8 cellular contexts compared by ENCODE assay signal in the genomic region with DNA sequence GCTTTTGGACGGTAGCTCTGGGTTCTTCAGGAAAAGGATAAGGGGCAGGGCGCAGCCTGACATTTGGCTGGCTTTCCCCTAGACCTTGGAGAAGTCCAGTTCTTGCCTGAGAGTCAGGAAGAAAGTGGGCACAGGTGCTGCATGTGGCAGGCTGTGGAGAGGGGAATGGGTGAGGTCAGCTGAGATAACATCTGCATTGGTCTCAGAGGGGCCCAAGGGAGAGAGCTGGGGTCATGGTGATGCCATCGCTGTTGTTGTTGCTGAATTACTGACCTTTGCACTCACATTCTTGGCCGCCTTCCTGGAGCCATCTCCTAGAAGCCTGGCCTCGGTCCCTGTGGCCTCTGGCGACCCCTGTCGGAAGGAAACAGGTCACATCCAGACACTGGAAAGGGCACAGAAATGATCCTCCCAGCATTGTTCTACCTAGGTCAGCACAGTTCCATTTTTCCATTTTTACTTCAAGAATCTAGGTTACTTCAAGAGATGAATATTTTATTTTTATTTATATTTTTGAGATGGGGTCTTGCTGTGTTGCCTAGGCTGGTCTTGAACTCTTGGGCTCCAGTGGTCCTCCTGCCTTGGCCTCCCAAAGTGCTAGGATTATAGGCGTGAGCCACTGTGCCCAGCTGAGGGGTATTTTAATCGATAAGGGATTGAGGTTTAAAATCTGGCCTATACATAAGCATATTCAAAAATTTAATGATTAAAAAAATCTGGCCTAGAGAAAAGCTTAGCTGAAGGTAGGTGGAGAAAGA. TPM values are rescaled to one million over a fixed set of nuclear protein-coding genes. Genes with fewer than 3 reads are reported as not detected.
A peak's percentile ranks its signal among the peaks of the same experiment; 100 is the strongest.
DNase-seq lines count a peak whose midpoint lies in the region; ATAC-seq, FAIRE-seq and TF ChIP-seq lines count a peak whose summit lies in the region.

No MANE protein-coding gene starts in this region.

- ATAC-seq in HG02759 (IDR thresholded peaks at IDR 0.05; ENCODE audit: unreplicated experiment): peak; percentile 63
- peak; percentile 88 for ATAC-seq in Right ventricle myocardium inferior
- peak; percentile 87 to 95 (median 94) for ATAC-seq in pancreas
- ATAC-seq in GM21447 (IDR thresholded peaks at IDR 0.05; ENCODE audit: unreplicated experiment): no peak
- ATAC-seq in HG03280 (IDR thresholded peaks at IDR 0.05; ENCODE audit: unreplicated experiment): no peak

- H3K4me1 ChIP-seq in BLaER1: peaks cover 5% of the 10 kb centered on the region; the same call in 1 of the 2 replicates
- peaks cover 0 to 8% (median 5%) of the 10 kb centered on the region in 3 donors for H3K4me1 ChIP-seq in pancreas

- H4K20me1 ChIP-seq in BLaER1: no peaks in the 10 kb centered on the region

- peak overlapping the region; percentile 25; the same call in 1 of the 2 replicates for H3K4me2 ChIP-seq in BLaER1

- H3K27me3 ChIP-seq in BLaER1: no peaks in the 10 kb centered on the region
- H3K27me3 ChIP-seq in pancreas: no peaks in the 10 kb centered on the region

- no peak overlapping the region for H3K4me3 ChIP-seq in BLaER1
- no peak overlapping the region for H3K4me3 ChIP-seq in pancreas

- H3K36me3 ChIP-seq in BLaER1 (no peaks in the 10 kb centered on the region), pancreas (no peaks in the 10 kb centered on the region)

- TF ChIP-seq CTCF in pancreas (IDR thresholded peaks at IDR 0.05): peak; percentile 62 to 76 (median 71)

- 23 to 29% methylated on average over 9 of the region's 9 CpGs for WGBS in pancreas, 2 donors

- intact Hi-C loops in Right ventricle myocardium inferior (cut with DNase I) (loop anchor here (5.0 kb wide), 2 partner anchors 36 to 191 kb away; a partner anchor contains a TSS), pancreas (cut with DNase I) (loop anchor here in 1 of 3 donors (10.0 kb wide), 1 partner anchor 189 kb away; a partner anchor contains a TSS)

- FAIRE-seq in pancreas (lab: Jason Lieb, UNC): no peak

- DNase-seq in RPMI8226 (peak; percentile 79), Right ventricle myocardium inferior (ENCODE audit: missing footprints) (peak; percentile 91), pancreas (peak; percentile 82 to 91 (median 88))
- peak; percentile 38 for DNase-seq in activated gamma-delta T cell treated with anti-CD3 and anti-CD28 coated beads, Interleukin-2, amount 50 U/mL, for 16 hours (ENCODE audit: low read depth)

- H3K27ac ChIP-seq in BLaER1 (no peak overlapping the region), pancreas (peak overlapping the region; percentile 6 to 67 (median 44))

- H3K9me3 ChIP-seq in BLaER1 (no peaks in the 10 kb centered on the region), pancreas (no peaks in the 10 kb centered on the region)

- H3K9ac ChIP-seq in BLaER1: no peak overlapping the region

RNA-seq across cellular contexts. Expression of a gene that starts 6.5 kb away (rescaled TPM):
- total RNA-seq in Right ventricle myocardium inferior: 67.7 TPM
- 10 to 100 TPM in 1 of 6 donors, 1 to 10 TPM in 5; 1.6 to 14.4 (median 4.0) TPM for total RNA-seq in pancreas
- polyA plus RNA-seq in pancreas: 10 to 100 TPM in 1 of 2 donors, 1 to 10 TPM in 1; 6.4 to 38.3 TPM

RNA-seq across cellular contexts. Expression of a gene that starts 9.1 kb away (rescaled TPM):
- total RNA-seq in Right ventricle myocardium inferior: not detected
- 10 to 100 TPM in 4 of 6 donors, 1 to 10 TPM in 2; 5.1 to 42.1 (median 11.8) TPM for total RNA-seq in pancreas
- polyA plus RNA-seq in pancreas: 1 to 10 TPM; 4.3 to 4.7 TPM

RNA-seq across cellular contexts. Expression of a gene that starts 43.6 kb away (rescaled TPM):
- total RNA-seq in Right ventricle myocardium inferior (0.87 TPM), pancreas (1 to 10 TPM in 1 of 6 donors, under 1 TPM in 4, not detected in 1; 0.32 to 1.9 (median 0.61) TPM)
- 1 to 10 TPM; 4.0 to 4.2 TPM for polyA plus RNA-seq in pancreas

Comparison
In these comparisons a context has a peak if more than half of its experiments do, and no peak if none do; other contexts are left out.
1. ATAC-seq: peak in HG02759 (single experiment), Right ventricle myocardium inferior (single experiment) and pancreas (4 of 4); none in GM21447 (single experiment) and HG03280 (single experiment).
2. DNase-seq: peak in every context shown above with its lines; median percentile 91 in Right ventricle myocardium inferior; 88 in pancreas; 79 in RPMI8226; 38 in activated gamma-delta T cell treated with anti-CD3 and anti-CD28 coated beads, Interleukin-2, amount 50 U/mL, for 16 hours.